In genomic region chr11:47569646-47570045, GRCh38 we compare ENCODE assay signal across 32 cellular contexts. TPM values are rescaled to one million over a fixed set of nuclear protein-coding genes. Genes with fewer than 3 reads are reported as not detected.
"Had no signal": no experiment of that assay in that cellular context is flagged by ENCODE, and none has a peak within 500 bp of the region (broad histone marks: within the 10 kb centered on the region; RNA-seq: fewer than 3 reads in every experiment).

No MANE protein-coding gene starts in this region.

- H3K4me3 ChIP-seq: PC-9 had no signal

- H3K27me3 ChIP-seq: brain microvascular endothelial cell had no signal

- ATAC-seq: activated CD4-positive, alpha-beta T cell treated with anti-CD3 and anti-CD28 coated beads for 36 hours; activated CD4-positive, CD25-positive, alpha-beta regulatory T cell treated with anti-CD3 and anti-CD28 coated beads, Interleukin-2, amount 50 U/mL, for 24 hours; activated CD8-positive, alpha-beta T cell treated with anti-CD3 and anti-CD28 coated beads, Interleukin-2, amount 10 ng/mL, durations not matched to agents 7 days and 5 days; activated naive CD8-positive, alpha-beta T cell treated with anti-CD3 and anti-CD28 coated beads, Interleukin-2, amount 50 U/mL, for 24 hours; Right ventricle myocardium inferior; WTC11 had no signal

- H3K4me3 Mint-ChIP-seq: activated CD4-positive, alpha-beta T cell treated with anti-CD3 and anti-CD28 coated beads for 36 hours; activated CD4-positive, alpha-beta T cell treated with anti-CD3 and anti-CD28 coated beads, Interleukin-2, amount 10 ng/mL, durations not matched to agents 7 days and 5 days; activated CD8-positive, alpha-beta T cell treated with anti-CD3 and anti-CD28 coated beads, Interleukin-2, amount 10 ng/mL, durations not matched to agents 7 days and 5 days; activated naive CD4-positive, alpha-beta T cell treated with anti-CD3 and anti-CD28 coated beads, Interleukin-2, amount 50 U/mL, for 24 hours; activated naive CD8-positive, alpha-beta T cell treated with anti-CD3 and anti-CD28 coated beads, Interleukin-2, amount 50 U/mL, for 24 hours; central memory CD8-positive, alpha-beta T cell; T-helper 2 cell treated with Interferon-gamma antibody and Interleukin-4, amounts not matched to agents 5 μg/mL and 100 μg/mL, for 36 hours; WTC11 had no signal

- H2AFZ ChIP-seq: PC-9 had no signal

- DNase-seq: activated CD4-positive, alpha-beta T cell treated with anti-CD3 and anti-CD28 coated beads for 36 hours; activated CD4-positive, alpha-beta T cell treated with anti-CD3 and anti-CD28 coated beads, Interleukin-2, amount 10 ng/mL, durations not matched to agents 7 days and 5 days; activated CD4-positive, alpha-beta T cell treated with anti-CD3 and anti-CD28 coated beads, Interleukin-2, amount 50 U/mL, for 48 hours; activated CD8-positive, alpha-beta T cell treated with anti-CD3 and anti-CD28 coated beads, Interleukin-2, amount 10 ng/mL, durations not matched to agents 7 days and 5 days; activated gamma-delta T cell; activated naive CD4-positive, alpha-beta T cell treated with Interleukin-2 at 50 U/mL for 16 hours; activated naive CD8-positive, alpha-beta T cell treated with anti-CD3 and anti-CD28 coated beads, Interleukin-2, amount 50 U/mL, for 24 hours; anterior cingulate cortex; brain microvascular endothelial cell; Kasumi-1; KG1; MM.1S; NCI-H1105; NCI-H1417 treated with DMSO at 0.1 percent for 48 hours; NCI-H187 treated with DMSO at 0.1 percent for 48 hours; NCI-H2081 treated with DMSO at 0.1 percent for 48 hours; NCI-H226; NCI-H446 treated with DMSO at 0.1 percent for 48 hours; NCI-H524 treated with DMSO at 0.1 percent for 48 hours; PC-9; SIG-M5; SW 1271; T-helper 1 cell had no signal

- H3K27ac ChIP-seq: brain microvascular endothelial cell, PC-9, RWPE1 had no signal

- H3K9me3 Mint-ChIP-seq: activated CD4-positive, alpha-beta T cell treated with anti-CD3 and anti-CD28 coated beads, Interleukin-2, amount 10 ng/mL, durations not matched to agents 7 days and 5 days; activated naive CD4-positive, alpha-beta T cell treated with anti-CD3 and anti-CD28 coated beads, Interleukin-2, amount 50 U/mL, for 24 hours; activated naive CD8-positive, alpha-beta T cell treated with anti-CD3 and anti-CD28 coated beads, Interleukin-2, amount 50 U/mL, for 24 hours; activated T-helper 2 cell treated with anti-CD3 and anti-CD28 coated beads, Interferon-gamma antibody, Interleukin-2, Interleukin-4, amounts not matched to agents 10 μg/mL and 5 μg/mL and 100 μg/mL, durations not matched to agents 14 hours and 24 hours and 36 hours; central memory CD8-positive, alpha-beta T cell; T-helper 2 cell treated with Interferon-gamma antibody and Interleukin-4, amounts not matched to agents 5 μg/mL and 100 μg/mL, for 36 hours; WTC11 had no signal

- H3K27ac Mint-ChIP-seq: activated CD4-positive, alpha-beta T cell treated with anti-CD3 and anti-CD28 coated beads for 36 hours; activated CD4-positive, alpha-beta T cell treated with anti-CD3 and anti-CD28 coated beads, Interleukin-2, amount 10 ng/mL, durations not matched to agents 7 days and 5 days; activated CD8-positive, alpha-beta T cell treated with anti-CD3 and anti-CD28 coated beads, Interleukin-2, amount 10 ng/mL, durations not matched to agents 7 days and 5 days; activated naive CD4-positive, alpha-beta T cell treated with anti-CD3 and anti-CD28 coated beads, Interleukin-2, amount 50 U/mL, for 24 hours; activated naive CD8-positive, alpha-beta T cell treated with anti-CD3 and anti-CD28 coated beads, Interleukin-2, amount 50 U/mL, for 24 hours; activated T-helper 2 cell treated with anti-CD3 and anti-CD28 coated beads, Interferon-gamma antibody, Interleukin-2, Interleukin-4, amounts not matched to agents 10 μg/mL and 5 μg/mL and 100 μg/mL, durations not matched to agents 14 hours and 24 hours and 36 hours; T-helper 2 cell treated with Interferon-gamma antibody and Interleukin-4, amounts not matched to agents 5 μg/mL and 100 μg/mL, for 36 hours; WTC11 had no signal

- H3K27me3 Mint-ChIP-seq: activated CD4-positive, alpha-beta T cell treated with anti-CD3 and anti-CD28 coated beads for 36 hours; activated CD4-positive, alpha-beta T cell treated with anti-CD3 and anti-CD28 coated beads, Interleukin-2, amount 10 ng/mL, durations not matched to agents 7 days and 5 days; activated naive CD4-positive, alpha-beta T cell treated with anti-CD3 and anti-CD28 coated beads, Interleukin-2, amount 50 U/mL, for 24 hours; activated naive CD8-positive, alpha-beta T cell treated with anti-CD3 and anti-CD28 coated beads, Interleukin-2, amount 50 U/mL, for 24 hours; central memory CD8-positive, alpha-beta T cell had no signal

- H3K4me2 ChIP-seq: PC-9 had no signal

RNA-seq across cellular contexts. Expression of gene FAM180B, which starts 16.8 kb away (rescaled TPM):
- total RNA-seq: activated CD8-positive, alpha-beta T cell treated with anti-CD3 and anti-CD28 coated beads, Interleukin-2, amount 10 ng/mL, durations not matched to agents 7 days and 5 days; chondrocyte; PC-9 had no signal
